Comparison of ENCODE assay signal across 17 cellular contexts in genomic region chr22:45216133-45217003, GRCh38. TPM values are rescaled to one million over a fixed set of nuclear protein-coding genes. Genes with fewer than 3 reads are reported as not detected.
DNase-seq lines count a peak whose midpoint lies in the region; ATAC-seq, FAIRE-seq and TF ChIP-seq lines count a peak whose summit lies in the region.
"Had no signal": no experiment of that assay in that cellular context is flagged by ENCODE, and none has a peak within 500 bp of the region (broad histone marks: within the 10 kb centered on the region; RNA-seq: fewer than 3 reads in every experiment).

No MANE protein-coding gene starts in this region.

- no peaks in the 10 kb centered on the region for H3K27me3 Mint-ChIP-seq in activated CD4-positive, alpha-beta T cell treated with anti-CD3 and anti-CD28 coated beads, Interleukin-2, amount 10 ng/mL, durations not matched to agents 7 days and 5 days
- H3K27me3 Mint-ChIP-seq: B cell had no signal

- H3K27ac Mint-ChIP-seq in activated CD4-positive, alpha-beta T cell treated with anti-CD3 and anti-CD28 coated beads, Interleukin-2, amount 10 ng/mL, durations not matched to agents 7 days and 5 days: no peak overlapping the region

- WGBS in pancreas, 2 donors: 31 to 35% methylated on average over 22 of the region's 22 CpGs

- ATAC-seq in pancreas (peak; percentile 70 to 87 (median 82)), GM19397 (IDR thresholded peaks at IDR 0.05; ENCODE audit: unreplicated experiment) (no peak), upper lobe of right lung (no peak)

- H3K9me3 ChIP-seq in pancreas: no peaks in the 10 kb centered on the region
- no peaks in the 10 kb centered on the region for H3K9me3 ChIP-seq in upper lobe of right lung

- intact Hi-C loops in pancreas (cut with DNase I): no loop called here
- intact Hi-C loops in upper lobe of right lung (cut with DNase I): no loop called here

- H3K27ac ChIP-seq in pancreas (peak overlapping the region in 2 of 4 donors; percentile 28 to 46), upper lobe of right lung (no peak overlapping the region)

- no peak for TF ChIP-seq POLR2A in GM12891 (IDR thresholded peaks at IDR 0.05; ENCODE audit: low read depth, low read length)

- peak; percentile 80 for FAIRE-seq in GM12891 (lab: Jason Lieb, UNC)
- no peak for FAIRE-seq in pancreas (lab: Jason Lieb, UNC)
- FAIRE-seq: keratinocyte, TTC549 had no signal

- no peaks in the 10 kb centered on the region for H3K27me3 ChIP-seq in pancreas
- no peaks in the 10 kb centered on the region for H3K27me3 ChIP-seq in upper lobe of right lung

- TF ChIP-seq CTCF in fibroblast of villous mesenchyme (IDR thresholded peaks at IDR 0.05; ENCODE audit: insufficient read depth, low read depth, low read length) (no peak), pancreas (IDR thresholded peaks at IDR 0.05) (no peak), upper lobe of right lung (IDR thresholded peaks at IDR 0.05) (no peak)

- no peaks in the 10 kb centered on the region for H3K36me3 Mint-ChIP-seq in activated CD4-positive, alpha-beta T cell treated with anti-CD3 and anti-CD28 coated beads, Interleukin-2, amount 10 ng/mL, durations not matched to agents 7 days and 5 days (ENCODE audit: low read depth)

- no peak overlapping the region for H3K4me3 Mint-ChIP-seq in activated CD4-positive, alpha-beta T cell treated with anti-CD3 and anti-CD28 coated beads, Interleukin-2, amount 10 ng/mL, durations not matched to agents 7 days and 5 days
- H3K4me3 Mint-ChIP-seq: B cell had no signal

- no peaks in the 10 kb centered on the region for H3K36me3 ChIP-seq in pancreas
- peaks cover 2% of the 10 kb centered on the region for H3K36me3 ChIP-seq in upper lobe of right lung

- CTCF ChIA-PET in activated CD4-positive, alpha-beta T cell treated with anti-CD3 and anti-CD28 coated beads, Interleukin-2, amount 10 ng/mL, durations not matched to agents 7 days and 5 days (lab: Charles Lee): no interaction called here

- H3K4me1 ChIP-seq in pancreas (no peaks in the 10 kb centered on the region), upper lobe of right lung (peaks cover 18% of the 10 kb centered on the region)

- H3K4me3 ChIP-seq in fibroblast of villous mesenchyme (ENCODE audit: low read depth, low read length): peak overlapping the region; percentile 9
- H3K4me3 ChIP-seq in pancreas: peak overlapping the region in 1 of 4 donors; percentile 17
- no peak overlapping the region for H3K4me3 ChIP-seq in upper lobe of right lung

- DNase-seq in GM12891 (ENCODE audit: insufficient read length, low spot score): no peak
- peak; percentile 52 for DNase-seq in amniotic epithelial cell (ENCODE audit: low read depth)
- peak; percentile 89 for DNase-seq in fibroblast of villous mesenchyme (ENCODE audit: low read depth)
- peak in 4 of 6 donors; percentile 67 to 78 (median 74) for DNase-seq in pancreas
- no peak for DNase-seq in activated CD4-positive, alpha-beta T cell treated with anti-CD3 and anti-CD28 coated beads, Interleukin-2, amount 10 ng/mL, durations not matched to agents 7 days and 5 days
- no peak for DNase-seq in hippocampal formation (lab: John Stamatoyannopoulos, UW)
- no peak for DNase-seq in upper lobe of right lung
- DNase-seq: amniotic stem cell; GF-D8; NCI-H1048; NCI-H446; RPMI8226; stimulated activated CD4-positive, alpha-beta T cell treated with anti-CD3 and anti-CD28 coated beads, Interleukin-15, amount 100 ng/mL, for 24 hours had no signal

- H3K4me1 Mint-ChIP-seq in activated CD4-positive, alpha-beta T cell treated with anti-CD3 and anti-CD28 coated beads, Interleukin-2, amount 10 ng/mL, durations not matched to agents 7 days and 5 days: no peaks in the 10 kb centered on the region

- POLR2A ChIA-PET in activated CD4-positive, alpha-beta T cell treated with anti-CD3 and anti-CD28 coated beads, Interleukin-2, amount 10 ng/mL, durations not matched to agents 7 days and 5 days (lab: Charles Lee): no interaction called here

- H3K9me3 Mint-ChIP-seq in activated CD4-positive, alpha-beta T cell treated with anti-CD3 and anti-CD28 coated beads, Interleukin-2, amount 10 ng/mL, durations not matched to agents 7 days and 5 days: no peaks in the 10 kb centered on the region

TF ChIP-seq in GM12891, 5 proteins besides CTCF, POLR2A, EP300 and RAD21:
- TF ChIP-seq TAF1 (IDR thresholded peaks at IDR 0.05; ENCODE audit: low read depth, low read length): no peak
- TF ChIP-seq SPI1 (IDR thresholded peaks at IDR 0.05; ENCODE audit: low read depth, low read length): no peak
- TF ChIP-seq POU2F2 (IDR thresholded peaks at IDR 0.05; ENCODE audit: low read depth, low read length): no peak
- no peak for TF ChIP-seq PAX5 (IDR thresholded peaks at IDR 0.05; ENCODE audit: insufficient read depth, low read length, severe bottlenecking)

RNA-seq across cellular contexts. Expression of gene KIAA0930, which starts 24.3 kb away (rescaled TPM):
- 43.1 TPM for polyA plus RNA-seq in GM12891 (2012; ENCODE audit: low read depth, missing spikeins)
- total RNA-seq in fibroblast of villous mesenchyme: 44.5 and 55.4 TPM in 2 replicates
- total RNA-seq in pancreas: 10 to 100 TPM; 14.6 to 36.8 (median 24.1) TPM
- 10 to 100 TPM; 18.1 TPM for polyA plus RNA-seq in pancreas
- 10 to 100 TPM; 13.3 to 17.8 TPM for total RNA-seq in activated CD4-positive, alpha-beta T cell treated with anti-CD3 and anti-CD28 coated beads, Interleukin-2, amount 10 ng/mL, durations not matched to agents 7 days and 5 days
- 79.5 TPM for total RNA-seq in upper lobe of right lung

RNA-seq across cellular contexts. Expression of gene NUP50, which starts 52.6 kb away (rescaled TPM):
- polyA plus RNA-seq in GM12891 (2012; ENCODE audit: low read depth, missing spikeins): 34.0 TPM
- total RNA-seq in fibroblast of villous mesenchyme (37.4 and 41.9 TPM in 2 replicates), pancreas (10 to 100 TPM; 27.0 to 35.2 (median 28.2) TPM), upper lobe of right lung (51.5 TPM)
- polyA plus RNA-seq in pancreas: 10 to 100 TPM; 11.8 to 15.9 TPM
- total RNA-seq in activated CD4-positive, alpha-beta T cell treated with anti-CD3 and anti-CD28 coated beads, Interleukin-2, amount 10 ng/mL, durations not matched to agents 7 days and 5 days: 100 to 1,000 TPM; 180 to 183 TPM

Comparison
In these comparisons a context has a peak if more than half of its experiments do, and no peak if none do; other contexts are left out.
1. DNase-seq: peak in amniotic epithelial cell (single experiment), fibroblast of villous mesenchyme (single experiment) and pancreas (4 of 6); none in GM12891 (single experiment), activated CD4-positive, alpha-beta T cell treated with anti-CD3 and anti-CD28 coated beads, Interleukin-2, amount 10 ng/mL, durations not matched to agents 7 days and 5 days (single experiment), hippocampal formation (0 of 2) and upper lobe of right lung (single experiment).
2. ATAC-seq: peak in pancreas (4 of 4); none in GM19397 (single experiment) and upper lobe of right lung (single experiment).